In the genomic region with DNA sequence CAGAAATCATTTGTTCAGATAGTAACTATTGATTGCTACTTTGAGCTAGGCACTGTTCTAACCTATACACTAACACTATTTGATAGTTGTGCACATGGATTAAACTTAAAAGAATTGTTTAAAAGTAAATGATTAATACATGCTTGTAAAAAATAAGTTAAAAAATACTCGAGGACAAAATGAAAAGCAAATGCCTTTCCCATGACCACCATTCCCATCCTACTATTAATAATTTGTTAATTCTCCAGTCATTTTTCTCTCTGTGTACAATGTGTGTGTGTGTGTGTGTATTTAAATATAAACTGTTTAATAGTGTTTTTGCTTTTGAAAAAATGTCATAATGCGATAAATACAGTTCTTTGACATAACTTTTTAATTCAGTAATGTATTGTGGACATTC, we compare ENCODE assay signal across 5 cellular contexts.
"Had no signal": no experiment of that assay in that cellular context is flagged by ENCODE, and none has a peak within 500 bp of the region (broad histone marks: within the 10 kb centered on the region; RNA-seq: fewer than 3 reads in every experiment).

No MANE protein-coding gene starts in this region.

- DNase-seq: GM23248, GOT3, H7, IMR-90, KG1 had no signal

- H3K27ac ChIP-seq: GM23248 had no signal
